ENCODE assay signal across 14 cellular contexts in the genomic region with DNA sequence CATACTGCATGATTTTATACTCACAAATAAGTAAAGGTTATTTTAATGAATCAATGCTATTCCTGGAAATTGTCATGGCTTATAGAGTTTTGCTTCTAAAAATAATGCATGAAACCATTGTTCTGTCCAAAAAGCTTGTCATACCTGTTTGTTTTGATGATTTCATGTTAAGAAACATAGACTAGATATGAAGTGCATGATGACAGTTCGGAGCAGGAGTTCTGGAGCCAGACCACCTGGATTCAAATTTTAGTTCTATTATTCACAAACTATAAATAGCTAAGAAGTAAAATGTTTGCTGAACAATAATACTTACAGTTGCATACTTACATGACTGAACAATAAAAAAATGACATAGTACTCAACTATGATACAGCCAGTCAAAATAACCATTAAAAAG.
A peak's percentile ranks its signal among the peaks of the same experiment; 100 is the strongest.
DNase-seq lines count a peak whose midpoint lies in the region; ATAC-seq, FAIRE-seq and TF ChIP-seq lines count a peak whose summit lies in the region.
"Had no signal": no experiment of that assay in that cellular context is flagged by ENCODE, and none has a peak within 500 bp of the region (broad histone marks: within the 10 kb centered on the region; RNA-seq: fewer than 3 reads in every experiment).

No MANE protein-coding gene starts in this region.

- H3K9ac ChIP-seq in SK-N-SH = no peak overlapping the region
- no peak overlapping the region for H3K9ac ChIP-seq in astrocyte (ENCODE audit: low read length)
- H3K9ac ChIP-seq: BLaER1 had no signal

- H3K4me1 Mint-ChIP-seq in astrocyte (ENCODE audit: low read depth, unreplicated experiment) = peaks cover 11% of the 10 kb centered on the region
- peaks cover 0 to 1% of the 10 kb centered on the region in 2 donors for H3K4me1 Mint-ChIP-seq in stimulated activated naive B cell treated with anti-CD40 and anti-IgM and Interleukin-4, amounts not matched to agents 10 μg/mL and 1 μg/mL and 100 μg/mL, for 72 hours
- H3K4me1 Mint-ChIP-seq: CD8-positive, alpha-beta memory T cell had no signal

- no peak for DNase-seq in SK-N-SH
- peak; percentile 25 for DNase-seq in astrocyte (ENCODE audit: low read depth)
- DNase-seq in pancreas = no peak
- no peak for DNase-seq in stimulated activated naive B cell treated with anti-CD40 and anti-IgM and Interleukin-4, amounts not matched to agents 10 μg/mL and 1 μg/mL and 100 μg/mL, for 72 hours
- no peak for DNase-seq in foreskin fibroblast
- DNase-seq in NCI-H1105 treated with DMSO at 0.1 percent for 48 hours (lab: John Stamatoyannopoulos, UW) = no peak
- DNase-seq: 8988T; AML-193; Caco-2; CD8-positive, alpha-beta memory T cell; H7 had no signal

- TF ChIP-seq CTCF in SK-N-SH (IDR thresholded peaks at IDR 0.05) (no peak), astrocyte (IDR thresholded peaks at IDR 0.05; ENCODE audit: insufficient read depth, low read depth, low read length) (no peak), pancreas (IDR thresholded peaks at IDR 0.05) (no peak), foreskin fibroblast (IDR thresholded peaks at IDR 0.05; ENCODE audit: low read depth, low read length) (no peak)

- H3K36me3 ChIP-seq in SK-N-SH (replicated peaks in 1 of 2; ENCODE audit: control insufficient read depth in 1 of 2, insufficient read depth in 2 of 2, low read length in 1 of 2) (no peaks in the 10 kb centered on the region), astrocyte (ENCODE audit: insufficient read depth, low read length) (no peaks in the 10 kb centered on the region), pancreas (no peaks in the 10 kb centered on the region)
- H3K36me3 ChIP-seq: BLaER1 had no signal

- no peak overlapping the region for H3K4me2 ChIP-seq in SK-N-SH
- H3K4me2 ChIP-seq in astrocyte (ENCODE audit: low read length) = no peak overlapping the region
- H3K4me2 ChIP-seq: BLaER1, GM23338 had no signal

- no peaks in the 10 kb centered on the region for H3K9me3 ChIP-seq in SK-N-SH
- H3K9me3 ChIP-seq in astrocyte (ENCODE audit: insufficient read depth, low read depth, low read length) = no peaks in the 10 kb centered on the region
- no peaks in the 10 kb centered on the region for H3K9me3 ChIP-seq in pancreas
- H3K9me3 ChIP-seq: BLaER1, Caco-2 had no signal

- WGBS in SK-N-SH (ENCODE audit: low lambda C conversion rate) = 88% methylated on average over 1 of the region's 1 CpG
- 52 to 67% methylated on average over 1 of the region's 1 CpG for WGBS in pancreas, 2 donors

- no peaks in the 10 kb centered on the region for H3F3A ChIP-seq in SK-N-SH (replicated peaks; ENCODE audit: insufficient read depth)

- H4K20me1 ChIP-seq in SK-N-SH (ENCODE audit: insufficient read depth) = no peaks in the 10 kb centered on the region
- H4K20me1 ChIP-seq in astrocyte (ENCODE audit: insufficient read depth, low read length) = no peaks in the 10 kb centered on the region
- H4K20me1 ChIP-seq: BLaER1 had no signal

- ATAC-seq in SK-N-SH treated with all-trans-retinoic acid at 6 μM for 48 hours (no peak), pancreas (no peak)
- ATAC-seq in stimulated activated naive B cell treated with anti-CD40 and anti-IgM and Interleukin-4, amounts not matched to agents 10 μg/mL and 1 μg/mL and 100 μg/mL, for 72 hours (replicated peaks) = no peak
- ATAC-seq: GM23338 had no signal

- H3K4me1 ChIP-seq in SK-N-SH (ENCODE audit: control insufficient read depth in 1 of 2, insufficient read depth in 2 of 2, low read depth in 1 of 2, low read length in 1 of 2) = peaks cover 0 to 9% of the 10 kb centered on the region in 2 experiments; a peak in 2 of 4 replicates
- H3K4me1 ChIP-seq in astrocyte (ENCODE audit: insufficient read depth, low read length) = no peaks in the 10 kb centered on the region
- no peaks in the 10 kb centered on the region for H3K4me1 ChIP-seq in pancreas
- H3K4me1 ChIP-seq: BLaER1, Caco-2 had no signal

- H3K27ac ChIP-seq in SK-N-SH (ENCODE audit: low read depth in 2 of 2, low read length in 1 of 2) = no peak overlapping the region
- H3K27ac ChIP-seq in astrocyte (ENCODE audit: low read depth, low read length) = no peak overlapping the region
- no peak overlapping the region for H3K27ac ChIP-seq in pancreas
- H3K27ac ChIP-seq: BLaER1 had no signal

- no peaks in the 10 kb centered on the region for H3K9me2 ChIP-seq in SK-N-SH

- POLR2A ChIA-PET in SK-N-SH (lab: Yijun Ruan, JAX) = no interaction called here

- no peaks in the 10 kb centered on the region for H3K79me2 ChIP-seq in SK-N-SH (ENCODE audit: insufficient read depth)
- H3K79me2 ChIP-seq in astrocyte (ENCODE audit: insufficient read depth, low read length) = no peaks in the 10 kb centered on the region

- no peak for TF ChIP-seq EP300 in SK-N-SH (IDR thresholded peaks at IDR 0.05; ENCODE audit: borderline replicate concordance in 1 of 2, low read depth in 1 of 2, low read length in 1 of 2)

- H3K4me3 ChIP-seq in SK-N-SH (ENCODE audit: low read depth in 2 of 2, low read length in 1 of 2) (no peak overlapping the region), astrocyte (ENCODE audit: insufficient read depth, low read depth, low read length) (no peak overlapping the region), pancreas (no peak overlapping the region), foreskin fibroblast (ENCODE audit: low read depth in 1 of 2, low read length in 2 of 2) (no peak overlapping the region)
- H3K4me3 ChIP-seq: BLaER1, GM23338 had no signal

- no peaks in the 10 kb centered on the region for H3K9me3 Mint-ChIP-seq in astrocyte (ENCODE audit: unreplicated experiment)
- no peaks in the 10 kb centered on the region for H3K9me3 Mint-ChIP-seq in stimulated activated naive B cell treated with anti-CD40 and anti-IgM and Interleukin-4, amounts not matched to agents 10 μg/mL and 1 μg/mL and 100 μg/mL, for 72 hours
- H3K9me3 Mint-ChIP-seq: CD8-positive, alpha-beta memory T cell; GM23338 had no signal

- intact Hi-C loops in pancreas (cut with DNase I) = no loop called here

- no peak overlapping the region for H3K4me3 Mint-ChIP-seq in astrocyte (ENCODE audit: unreplicated experiment)
- no peak overlapping the region for H3K4me3 Mint-ChIP-seq in stimulated activated naive B cell treated with anti-CD40 and anti-IgM and Interleukin-4, amounts not matched to agents 10 μg/mL and 1 μg/mL and 100 μg/mL, for 72 hours
- H3K4me3 Mint-ChIP-seq: CD8-positive, alpha-beta memory T cell; GM23338 had no signal

- peak overlapping the region; percentile 3; the same call in 1 of the 2 replicates for H2AFZ ChIP-seq in SK-N-SH (ENCODE audit: low read depth)
- no peak overlapping the region for H2AFZ ChIP-seq in astrocyte (ENCODE audit: low read depth, low read length)
- H2AFZ ChIP-seq: GM23338 had no signal

- H3K27me3 ChIP-seq in SK-N-SH (ENCODE audit: insufficient read depth) (no peaks in the 10 kb centered on the region), astrocyte (ENCODE audit: insufficient read depth, low read length) (no peaks in the 10 kb centered on the region), pancreas (peaks cover 0 to 3% (median 0%) of the 10 kb centered on the region in 4 donors)
- H3K27me3 ChIP-seq: BLaER1 had no signal

- CTCF ChIA-PET in SK-N-SH (lab: Yijun Ruan, JAX) = interaction anchor here (1.0 kb wide), 1 partner anchor 1522 kb away, joined by 3 read pairs; no protein-coding TSS in a partner anchor

- no peak overlapping the region for H3K27ac Mint-ChIP-seq in astrocyte (ENCODE audit: unreplicated experiment)
- no peak overlapping the region for H3K27ac Mint-ChIP-seq in stimulated activated naive B cell treated with anti-CD40 and anti-IgM and Interleukin-4, amounts not matched to agents 10 μg/mL and 1 μg/mL and 100 μg/mL, for 72 hours
- H3K27ac Mint-ChIP-seq: CD8-positive, alpha-beta memory T cell; GM23338 had no signal

- TF ChIP-seq RAD21 in SK-N-SH (IDR thresholded peaks at IDR 0.05; ENCODE audit: low read length) = no peak

- H3K36me3 Mint-ChIP-seq in astrocyte (ENCODE audit: low read depth, unreplicated experiment) = no peaks in the 10 kb centered on the region
- H3K36me3 Mint-ChIP-seq in stimulated activated naive B cell treated with anti-CD40 and anti-IgM and Interleukin-4, amounts not matched to agents 10 μg/mL and 1 μg/mL and 100 μg/mL, for 72 hours = no peaks in the 10 kb centered on the region
- H3K36me3 Mint-ChIP-seq: CD8-positive, alpha-beta memory T cell had no signal

- no peak for FAIRE-seq in astrocyte (lab: Jason Lieb, UNC)
- FAIRE-seq in pancreas (lab: Jason Lieb, UNC) = peak; percentile 32

- H3K27me3 Mint-ChIP-seq in astrocyte (ENCODE audit: low read depth, unreplicated experiment) = no peaks in the 10 kb centered on the region
- H3K27me3 Mint-ChIP-seq in stimulated activated naive B cell treated with anti-CD40 and anti-IgM and Interleukin-4, amounts not matched to agents 10 μg/mL and 1 μg/mL and 100 μg/mL, for 72 hours = peaks cover 0 to 5% of the 10 kb centered on the region in 2 donors

TF ChIP-seq in SK-N-SH, 30 proteins besides CTCF, POLR2A, EP300 and RAD21 (continues in another document):
- TF ChIP-seq, protein P1, sequence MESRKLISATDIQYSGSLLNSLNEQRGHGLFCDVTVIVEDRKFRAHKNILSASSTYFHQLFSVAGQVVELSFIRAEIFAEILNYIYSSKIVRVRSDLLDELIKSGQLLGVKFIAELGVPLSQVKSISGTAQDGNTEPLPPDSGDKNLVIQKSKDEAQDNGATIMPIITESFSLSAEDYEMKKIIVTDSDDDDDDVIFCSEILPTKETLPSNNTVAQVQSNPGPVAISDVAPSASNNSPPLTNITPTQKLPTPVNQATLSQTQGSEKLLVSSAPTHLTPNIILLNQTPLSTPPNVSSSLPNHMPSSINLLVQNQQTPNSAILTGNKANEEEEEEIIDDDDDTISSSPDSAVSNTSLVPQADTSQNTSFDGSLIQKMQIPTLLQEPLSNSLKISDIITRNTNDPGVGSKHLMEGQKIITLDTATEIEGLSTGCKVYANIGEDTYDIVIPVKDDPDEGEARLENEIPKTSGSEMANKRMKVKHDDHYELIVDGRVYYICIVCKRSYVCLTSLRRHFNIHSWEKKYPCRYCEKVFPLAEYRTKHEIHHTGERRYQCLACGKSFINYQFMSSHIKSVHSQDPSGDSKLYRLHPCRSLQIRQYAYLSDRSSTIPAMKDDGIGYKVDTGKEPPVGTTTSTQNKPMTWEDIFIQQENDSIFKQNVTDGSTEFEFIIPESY (IDR thresholded peaks at IDR 0.05; ENCODE audit: borderline replicate concordance, low read depth) = no peak

TF ChIP-seq in SK-N-SH treated with all-trans-retinoic acid at 6 μM for 48 hours, 23 proteins besides CTCF, POLR2A, EP300 and RAD21 (continues in another document):
- TF ChIP-seq ZC3H10 (CRISPR knock-in tag; IDR thresholded peaks at IDR 0.05) = no peak
